In the genomic region with DNA sequence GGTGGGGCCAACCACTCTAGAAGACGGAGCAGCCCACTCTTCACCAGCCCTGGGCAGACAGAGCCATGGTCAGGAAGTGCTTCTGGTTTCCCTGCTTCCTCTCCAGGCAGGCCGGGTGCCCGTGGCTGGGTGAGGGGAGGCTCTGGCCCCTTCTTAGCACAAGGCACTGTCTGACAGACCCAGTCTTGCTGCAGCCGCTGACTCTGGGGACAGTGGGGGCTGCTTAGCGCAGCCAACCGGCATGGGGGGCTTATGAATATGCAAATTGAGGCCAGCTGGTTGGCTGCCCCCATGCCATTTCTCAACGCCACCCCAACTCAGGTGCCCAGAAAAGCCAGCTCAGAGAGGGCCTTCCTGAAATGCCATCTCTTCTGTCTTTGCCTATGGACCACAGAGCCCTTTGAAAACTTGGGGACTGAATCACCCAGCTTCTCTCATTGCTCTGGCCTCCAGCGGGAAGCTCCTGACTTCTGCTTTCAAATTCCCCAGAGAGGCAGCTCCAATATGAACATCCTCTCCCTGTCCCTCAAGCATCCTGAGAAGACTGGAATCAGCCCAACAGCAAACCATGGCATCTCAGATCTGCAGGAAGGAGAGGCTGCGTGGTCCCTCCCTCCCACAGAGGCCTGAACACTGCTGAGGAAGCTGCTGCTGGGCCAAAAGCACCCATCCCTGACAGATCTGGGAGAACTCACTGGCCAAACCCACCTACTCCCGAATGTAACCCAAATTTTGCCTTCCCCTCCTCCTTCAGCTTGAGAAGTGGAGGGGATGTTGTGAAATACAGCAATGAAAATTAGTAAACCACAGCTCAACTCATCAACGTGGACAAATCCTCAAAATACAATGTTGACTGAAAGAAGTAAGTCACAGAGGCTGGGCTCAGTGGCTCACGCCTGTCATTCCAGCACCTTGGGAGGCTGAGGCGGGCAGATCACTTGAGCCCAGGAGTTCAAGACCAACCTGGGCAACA, we compare ENCODE assay signal across 11 cellular contexts. TPM values are rescaled to one million over a fixed set of nuclear protein-coding genes. Genes with fewer than 3 reads are reported as not detected.
DNase-seq lines count a peak whose midpoint lies in the region; ATAC-seq and TF ChIP-seq lines count a peak whose summit lies in the region.
"Had no signal": no experiment of that assay in that cellular context is flagged by ENCODE, and none has a peak within 500 bp of the region (broad histone marks: within the 10 kb centered on the region; RNA-seq: fewer than 3 reads in every experiment).

PROX2 (minus strand) TSS at position 205 of the 973 bp plus-strand sequence. CDS start 12,311 bp downstream, outside the sequence.

- no peak within 1 kb of the TSS for H3K4me3 Mint-ChIP-seq in WTC11
- peak within 1 kb of the TSS; percentile 68 for H3K4me3 Mint-ChIP-seq in stimulated activated effector memory CD8-positive, alpha-beta T cell treated with anti-CD3 and anti-CD28 coated beads, Interleukin-12 subunit alpha, Interleukin-12 subunit beta, amount 100 ng/mL, for 72 hours
- no peak within 1 kb of the TSS for H3K4me3 Mint-ChIP-seq in mesothelial cell of epicardium
- H3K4me3 Mint-ChIP-seq in glutamatergic neuron (ENCODE audit: unreplicated experiment) = no peak within 1 kb of the TSS
- H3K4me3 Mint-ChIP-seq: HFFc6 had no signal

- CTCF ChIA-PET in WTC11 (lab: Charles Lee) = interaction anchor here (0.7 to 9.6 kb wide), 9 partner anchors 10 to 383 kb away, joined by 3 to 133 read pairs (median 4); no protein-coding TSS in a partner anchor

- H3K36me3 Mint-ChIP-seq in WTC11 (no peaks in the 10 kb centered on the region), mesothelial cell of epicardium (no peaks in the 10 kb centered on the region), glutamatergic neuron (ENCODE audit: unreplicated experiment) (no peaks in the 10 kb centered on the region)
- H3K36me3 Mint-ChIP-seq in stimulated activated effector memory CD8-positive, alpha-beta T cell treated with anti-CD3 and anti-CD28 coated beads, Interleukin-12 subunit alpha, Interleukin-12 subunit beta, amount 100 ng/mL, for 72 hours = no peaks in the 10 kb centered on the region

- TF ChIP-seq CTCF in WTC11 (IDR thresholded peaks at IDR 0.05) = no peak
- TF ChIP-seq CTCF in mesothelial cell of epicardium (IDR thresholded peaks at IDR 0.05; ENCODE audit: unreplicated experiment) = no peak
- no peak for TF ChIP-seq CTCF in glutamatergic neuron (IDR thresholded peaks at IDR 0.05; ENCODE audit: partially characterized antibody, unreplicated experiment)

- no peaks in the 10 kb centered on the region for H3K9me3 Mint-ChIP-seq in WTC11
- no peaks in the 10 kb centered on the region for H3K9me3 Mint-ChIP-seq in stimulated activated effector memory CD8-positive, alpha-beta T cell treated with anti-CD3 and anti-CD28 coated beads, Interleukin-12 subunit alpha, Interleukin-12 subunit beta, amount 100 ng/mL, for 72 hours
- no peaks in the 10 kb centered on the region for H3K9me3 Mint-ChIP-seq in mesothelial cell of epicardium
- H3K9me3 Mint-ChIP-seq in glutamatergic neuron (ENCODE audit: unreplicated experiment) = no peaks in the 10 kb centered on the region
- H3K9me3 Mint-ChIP-seq: HFFc6 had no signal

- ATAC-seq in WTC11 (peak; percentile 71), GM18858 (IDR thresholded peaks at IDR 0.05; ENCODE audit: unreplicated experiment) (no peak)
- ATAC-seq in stimulated activated effector memory CD8-positive, alpha-beta T cell treated with anti-CD3 and anti-CD28 coated beads, Interleukin-12 subunit alpha, Interleukin-12 subunit beta, amount 100 ng/mL, for 72 hours = peak; percentile 79
- ATAC-seq: A549 had no signal

- H3K27ac Mint-ChIP-seq in WTC11 (no peak within 1 kb of the TSS), mesothelial cell of epicardium (no peak within 1 kb of the TSS), glutamatergic neuron (ENCODE audit: unreplicated experiment) (no peak within 1 kb of the TSS)
- H3K27ac Mint-ChIP-seq in stimulated activated effector memory CD8-positive, alpha-beta T cell treated with anti-CD3 and anti-CD28 coated beads, Interleukin-12 subunit alpha, Interleukin-12 subunit beta, amount 100 ng/mL, for 72 hours = peak within 1 kb of the TSS; percentile 95
- H3K27ac Mint-ChIP-seq: HFFc6 had no signal

- DNase-seq in SIG-M5 treated with dmso at 0.1 percent for 504 hours (lab: John Stamatoyannopoulos, UW; ENCODE audit: unreplicated experiment) (peak; percentile 42), SIG-M5 (lab: John Stamatoyannopoulos, UW) (no peak), WTC11 (ENCODE audit: low spot score) (peak; percentile 28), dermis blood vessel endothelial cell (peak; percentile 28), mesothelial cell of epicardium (ENCODE audit: low spot score in 2 of 2, unreplicated experiment in 2 of 2) (no peak), glutamatergic neuron (no peak)
- DNase-seq in stimulated activated effector memory CD8-positive, alpha-beta T cell treated with anti-CD3 and anti-CD28 coated beads, Interleukin-12 subunit alpha, Interleukin-12 subunit beta, amount 100 ng/mL, for 72 hours (ENCODE audit: low spot score in 2 of 2) = peak; percentile 26 to 71
- DNase-seq: HFFc6 had no signal

- H3K27me3 Mint-ChIP-seq in WTC11 (ENCODE audit: low read depth) = no peaks in the 10 kb centered on the region
- H3K27me3 Mint-ChIP-seq in mesothelial cell of epicardium (ENCODE audit: low read depth) = peaks cover 20% of the 10 kb centered on the region
- H3K27me3 Mint-ChIP-seq in glutamatergic neuron (ENCODE audit: unreplicated experiment) = peaks cover 3% of the 10 kb centered on the region

- peaks cover 16% of the 10 kb centered on the region for H3K4me1 Mint-ChIP-seq in WTC11
- H3K4me1 Mint-ChIP-seq in stimulated activated effector memory CD8-positive, alpha-beta T cell treated with anti-CD3 and anti-CD28 coated beads, Interleukin-12 subunit alpha, Interleukin-12 subunit beta, amount 100 ng/mL, for 72 hours = peaks cover 37% of the 10 kb centered on the region
- peaks cover 11% of the 10 kb centered on the region for H3K4me1 Mint-ChIP-seq in mesothelial cell of epicardium
- peaks cover 7% of the 10 kb centered on the region for H3K4me1 Mint-ChIP-seq in glutamatergic neuron (ENCODE audit: low read depth, unreplicated experiment)

- POLR2A ChIA-PET in WTC11 (lab: Charles Lee) = interaction anchor here (0.6 to 1.3 kb wide), 2 partner anchors 30 to 783 kb away, joined by 3 read pairs; no protein-coding TSS in a partner anchor

TF ChIP-seq in WTC11, 78 proteins besides CTCF, POLR2A, EP300 and RAD21 (continues in another document):
- TF ChIP-seq, protein P1, sequence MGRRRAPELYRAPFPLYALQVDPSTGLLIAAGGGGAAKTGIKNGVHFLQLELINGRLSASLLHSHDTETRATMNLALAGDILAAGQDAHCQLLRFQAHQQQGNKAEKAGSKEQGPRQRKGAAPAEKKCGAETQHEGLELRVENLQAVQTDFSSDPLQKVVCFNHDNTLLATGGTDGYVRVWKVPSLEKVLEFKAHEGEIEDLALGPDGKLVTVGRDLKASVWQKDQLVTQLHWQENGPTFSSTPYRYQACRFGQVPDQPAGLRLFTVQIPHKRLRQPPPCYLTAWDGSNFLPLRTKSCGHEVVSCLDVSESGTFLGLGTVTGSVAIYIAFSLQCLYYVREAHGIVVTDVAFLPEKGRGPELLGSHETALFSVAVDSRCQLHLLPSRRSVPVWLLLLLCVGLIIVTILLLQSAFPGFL (CRISPR knock-in tag; IDR thresholded peaks at IDR 0.05; ENCODE audit: borderline replicate concordance) = no peak
- no peak for TF ChIP-seq TCF7 (CRISPR knock-in tag; IDR thresholded peaks at IDR 0.05; ENCODE audit: low read depth)
- TF ChIP-seq FOXK1 (CRISPR knock-in tag; IDR thresholded peaks at IDR 0.05) = no peak
- no peak for TF ChIP-seq TP53 (CRISPR knock-in tag; IDR thresholded peaks at IDR 0.05)
- no peak for TF ChIP-seq ATF6 (CRISPR knock-in tag; IDR thresholded peaks at IDR 0.05)
- no peak for TF ChIP-seq FOXP1 (CRISPR knock-in tag; IDR thresholded peaks at IDR 0.05; ENCODE audit: borderline replicate concordance)
- no peak for TF ChIP-seq FOXJ3 (CRISPR knock-in tag; IDR thresholded peaks at IDR 0.05; ENCODE audit: borderline replicate concordance)
- TF ChIP-seq IRF2 (CRISPR knock-in tag; IDR thresholded peaks at IDR 0.05; ENCODE audit: borderline replicate concordance, low read depth) = no peak

RNA-seq across cellular contexts. Expression of gene PROX2, which starts in this region (rescaled TPM):
- total RNA-seq in WTC11 (2021) (0.04 to 0.27 TPM in 2 of 3 replicates, not detected in the other), dermis blood vessel endothelial cell (not detected in 2 replicates), mesothelial cell of epicardium (not detected in 3 replicates), glutamatergic neuron (ENCODE audit: unreplicated experiment) (not detected)
- total RNA-seq: HFFc6, myocyte had no signal

Comparison
In these comparisons a context has a peak if more than half of its experiments do, and no peak if none do; other contexts are left out.
1. DNase-seq: peak in SIG-M5 treated with dmso at 0.1 percent for 504 hours (single experiment) and stimulated activated effector memory CD8-positive, alpha-beta T cell treated with anti-CD3 and anti-CD28 coated beads, Interleukin-12 subunit alpha, Interleukin-12 subunit beta, amount 100 ng/mL, for 72 hours (2 of 2); none in SIG-M5 (single experiment), mesothelial cell of epicardium (0 of 2) and glutamatergic neuron (single experiment).
2. Peak in DNase-seq and ATAC-seq in WTC11; RNA of the gene not detected or under 1 TPM.
3. Peak in DNase-seq in dermis blood vessel endothelial cell; RNA of the gene not detected or under 1 TPM.